28 cellular contexts compared by ENCODE assay signal in the genomic region with DNA sequence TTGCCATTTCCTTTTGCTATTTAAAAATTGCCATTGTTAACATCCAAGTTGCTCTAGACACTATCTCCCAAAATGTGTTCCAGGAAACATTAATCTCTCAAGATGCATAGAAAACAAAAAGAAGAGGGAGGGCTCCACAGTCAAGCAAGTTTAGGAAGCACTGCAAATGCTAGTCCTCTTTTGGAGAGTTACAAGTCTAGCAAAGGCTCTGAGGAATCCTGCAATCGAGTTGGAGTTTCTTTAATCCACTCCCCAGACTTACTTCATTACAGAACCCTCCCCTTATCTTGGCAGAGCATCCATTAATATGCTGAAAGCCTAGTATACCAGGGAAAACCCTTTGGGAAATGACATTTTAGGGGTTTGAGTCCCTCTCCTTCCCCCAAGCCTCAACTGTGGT.
"Had no signal": no experiment of that assay in that cellular context is flagged by ENCODE, and none has a peak within 500 bp of the region (broad histone marks: within the 10 kb centered on the region; RNA-seq: fewer than 3 reads in every experiment).

No MANE protein-coding gene starts in this region.

- H2AFZ ChIP-seq: parathyroid adenoma had no signal

- ATAC-seq: naive thymus-derived CD8-positive, alpha-beta T cell; natural killer cell treated with Interleukin-12 subunit alpha and Interleukin-12 subunit beta and Interleukin-15 and Interleukin-18, amount 100 ng/mL, for 72 hours; psoas muscle; right cardiac atrium; right lobe of liver; stimulated activated effector memory CD8-positive, alpha-beta T cell treated with anti-CD3 and anti-CD28 coated beads, Interleukin-12 subunit alpha, Interleukin-12 subunit beta, amount 100 ng/mL, for 72 hours; stimulated activated naive B cell treated with anti-CD40 and anti-IgM and Interleukin-4, amounts not matched to agents 10 μg/mL and 1 μg/mL and 100 μg/mL, for 72 hours had no signal

- H3K36me3 ChIP-seq: neutrophil, ovary, right lobe of liver, sigmoid colon, stomach, thoracic aorta, thyroid gland, tibial nerve, upper lobe of left lung, vagina had no signal

- H3K79me2 ChIP-seq: parathyroid adenoma had no signal

- H3K27me3 Mint-ChIP-seq: naive thymus-derived CD8-positive, alpha-beta T cell had no signal

- H3K27me3 ChIP-seq: neutrophil, ovary, right lobe of liver, thyroid gland, upper lobe of left lung, vagina had no signal

- FAIRE-seq: small intestine, urothelium cell line had no signal

- H3K27ac ChIP-seq: neutrophil, ovary, parathyroid adenoma, psoas muscle, right lobe of liver, sigmoid colon, stomach, thoracic aorta, thyroid gland, tibial nerve, upper lobe of left lung, vagina had no signal

- H3K4me1 ChIP-seq: parathyroid adenoma, psoas muscle, right lobe of liver, sigmoid colon, stomach, thyroid gland, tibial nerve, upper lobe of left lung, vagina had no signal

- H3K4me3 Mint-ChIP-seq: naive thymus-derived CD8-positive, alpha-beta T cell; natural killer cell treated with Interleukin-12 subunit alpha and Interleukin-12 subunit beta and Interleukin-15 and Interleukin-18, amount 100 ng/mL, for 72 hours; nephron progenitor cell; stimulated activated effector memory CD8-positive, alpha-beta T cell treated with anti-CD3 and anti-CD28 coated beads, Interleukin-12 subunit alpha, Interleukin-12 subunit beta, amount 100 ng/mL, for 72 hours; stimulated activated naive B cell treated with anti-CD40 and anti-IgM and Interleukin-4, amounts not matched to agents 10 μg/mL and 1 μg/mL and 100 μg/mL, for 72 hours; stimulated activated naive CD8-positive, alpha-beta T cell treated with anti-CD3 and anti-CD28 coated beads, Interleukin-15, Interleukin-2, amounts not matched to agents 100 ng/mL and 50 ng/mL, for 24 hours had no signal

- H3K9ac ChIP-seq: parathyroid adenoma had no signal

- H3K27ac Mint-ChIP-seq: nephron progenitor cell; progenitor cell of endocrine pancreas; stimulated activated effector memory CD8-positive, alpha-beta T cell treated with anti-CD3 and anti-CD28 coated beads, Interleukin-12 subunit alpha, Interleukin-12 subunit beta, amount 100 ng/mL, for 72 hours; stimulated activated naive B cell treated with anti-CD40 and anti-IgM and Interleukin-4, amounts not matched to agents 10 μg/mL and 1 μg/mL and 100 μg/mL, for 72 hours; stimulated activated naive CD8-positive, alpha-beta T cell treated with anti-CD3 and anti-CD28 coated beads, Interleukin-15, Interleukin-2, amounts not matched to agents 100 ng/mL and 50 ng/mL, for 24 hours had no signal

- DNase-seq: naive thymus-derived CD8-positive, alpha-beta T cell; nephron progenitor cell; nucleus accumbens; ovary; psoas muscle; right cardiac atrium; sigmoid colon; small intestine; stimulated activated CD4-positive, alpha-beta T cell treated with anti-CD3 and anti-CD28 coated beads, Interleukin-15, amount 100 ng/mL, for 24 hours; stimulated activated CD4-positive, alpha-beta T cell treated with anti-CD3 and anti-CD28 coated beads, Interleukin-2, amount 100 ng/mL, for 24 hours; stimulated activated CD4-positive, alpha-beta T cell treated with anti-CD3 and anti-CD28 coated beads, Interleukin-2, amount 100 ng/mL, for 48 hours; stimulated activated CD4-positive, alpha-beta T cell treated with anti-CD3 and anti-CD28 coated beads, Interleukin-4, amount 100 ng/mL, for 24 hours; stimulated activated naive B cell treated with anti-CD40 and anti-IgM and Interleukin-4, amounts not matched to agents 10 μg/mL and 1 μg/mL and 100 μg/mL, for 72 hours; stimulated activated naive CD4-positive, alpha-beta T cell treated with Interleukin-2 at 50 U/mL for 16 hours; stomach; thyroid gland; upper lobe of left lung had no signal

- H3K9me3 ChIP-seq: neutrophil, ovary, psoas muscle, right lobe of liver, sigmoid colon, thoracic aorta, thyroid gland, upper lobe of left lung, vagina had no signal

- H3K9me3 Mint-ChIP-seq: natural killer cell treated with Interleukin-12 subunit alpha and Interleukin-12 subunit beta and Interleukin-15 and Interleukin-18, amount 100 ng/mL, for 72 hours; stimulated activated effector memory CD8-positive, alpha-beta T cell treated with anti-CD3 and anti-CD28 coated beads, Interleukin-12 subunit alpha, Interleukin-12 subunit beta, amount 100 ng/mL, for 72 hours; stimulated activated naive B cell treated with anti-CD40 and anti-IgM and Interleukin-4, amounts not matched to agents 10 μg/mL and 1 μg/mL and 100 μg/mL, for 72 hours; stimulated activated naive CD8-positive, alpha-beta T cell treated with anti-CD3 and anti-CD28 coated beads, Interleukin-15, Interleukin-2, amounts not matched to agents 100 ng/mL and 50 ng/mL, for 24 hours had no signal

- H3K4me3 ChIP-seq: ovary, psoas muscle, right lobe of liver, sigmoid colon, stomach, thoracic aorta, thyroid gland, tibial nerve, upper lobe of left lung, vagina had no signal

- H3K36me3 Mint-ChIP-seq: naive thymus-derived CD8-positive, alpha-beta T cell; natural killer cell treated with Interleukin-12 subunit alpha and Interleukin-12 subunit beta and Interleukin-15 and Interleukin-18, amount 100 ng/mL, for 72 hours; stimulated activated naive B cell treated with anti-CD40 and anti-IgM and Interleukin-4, amounts not matched to agents 10 μg/mL and 1 μg/mL and 100 μg/mL, for 72 hours had no signal
